Comparison of ENCODE assay signal across 9 cellular contexts in genomic region chr5:5025774-5026406, GRCh38.
DNase-seq lines count a peak whose midpoint lies in the region; ATAC-seq and TF ChIP-seq lines count a peak whose summit lies in the region.
"Had no signal": no experiment of that assay in that cellular context is flagged by ENCODE, and none has a peak within 500 bp of the region (broad histone marks: within the 10 kb centered on the region; RNA-seq: fewer than 3 reads in every experiment).

No MANE protein-coding gene starts in this region.

- peak overlapping the region; percentile 95 for H3K4me2 ChIP-seq in PC-3 (ENCODE audit: low read length)

- TF ChIP-seq CTCF in PC-3 (conservative IDR thresholded peaks at IDR 0.05; ENCODE audit: low read depth, low read length): no peak

- intact Hi-C loops in PC-3 (cut with micrococcal nuclease) (no loop called here), cardiac septum (cut with DNase I) (no loop called here)

- H4K20me1 ChIP-seq in PC-3 (ENCODE audit: low read length): no peaks in the 10 kb centered on the region

- peak overlapping the region; percentile 97 for H2AFZ ChIP-seq in PC-3 (ENCODE audit: low read length)

- H3K9me2 ChIP-seq in PC-3 (replicated peaks; ENCODE audit: low read length): no peaks in the 10 kb centered on the region

- peak overlapping the region; percentile 55; the same call in 1 of the 2 replicates for H3K9ac ChIP-seq in PC-3 (ENCODE audit: low read length)

- no peaks in the 10 kb centered on the region for H3K36me3 ChIP-seq in PC-3 (ENCODE audit: low read depth, low read length)

- H3F3A ChIP-seq in PC-3 (ENCODE audit: low read length, unreplicated experiment): no peaks in the 10 kb centered on the region

- H3K27ac ChIP-seq in PC-3 (ENCODE audit: low read length): no peak overlapping the region
- H3K27ac ChIP-seq: 22Rv1 had no signal

- H3K9me3 ChIP-seq in PC-3 (ENCODE audit: low read length): no peaks in the 10 kb centered on the region

- CTCF ChIA-PET in PC-3 (lab: Charles Lee): no interaction called here

- BruUV-seq in PC-3 (replicated peaks; lab: Mats Ljungman, UMichigan): no TSS peak

- H3K79me2 ChIP-seq in PC-3 (ENCODE audit: low read length): no peaks in the 10 kb centered on the region

- peak overlapping the region; percentile 92 for H3K4me3 ChIP-seq in PC-3 (ENCODE audit: low read length)

- DNase-seq in DMS 273 (lab: John Stamatoyannopoulos, UW; ENCODE audit: unreplicated experiment) (peak; percentile 5), DMS 273 treated with DMSO at 0.1 percent for 48 hours (lab: John Stamatoyannopoulos, UW) (no peak), LHCN-M2 (ENCODE audit: low read depth) (peak; percentile 19), PC-3 (peak; percentile 79), kidney tubule cell (ENCODE audit: low spot score) (peak; percentile 95), RKO (ENCODE audit: low spot score) (no peak), cardiac septum (ENCODE audit: low spot score) (no peak)

- H3K4me1 ChIP-seq in PC-3 (ENCODE audit: insufficient read depth, low read length): peaks cover 9% of the 10 kb centered on the region; the same call in 1 of the 2 replicates

- POLR2A ChIA-PET in PC-3 (lab: Charles Lee; ENCODE audit: unreplicated experiment): no interaction called here

- no peaks in the 10 kb centered on the region for H3K27me3 ChIP-seq in PC-3 (ENCODE audit: low read length)

- ATAC-seq in PC-3: peak; percentile 64
- ATAC-seq in HG02884 (IDR thresholded peaks at IDR 0.05; ENCODE audit: unreplicated experiment): no peak

Comparison
In these comparisons a context has a peak if more than half of its experiments do, and no peak if none do; other contexts are left out.
1. DNase-seq: peak in DMS 273 (single experiment), LHCN-M2 (single experiment), PC-3 (single experiment) and kidney tubule cell (single experiment); none in DMS 273 treated with DMSO at 0.1 percent for 48 hours (single experiment), RKO (single experiment) and cardiac septum (single experiment).